ENCODE assay signal across 17 cellular contexts in the genomic region with DNA sequence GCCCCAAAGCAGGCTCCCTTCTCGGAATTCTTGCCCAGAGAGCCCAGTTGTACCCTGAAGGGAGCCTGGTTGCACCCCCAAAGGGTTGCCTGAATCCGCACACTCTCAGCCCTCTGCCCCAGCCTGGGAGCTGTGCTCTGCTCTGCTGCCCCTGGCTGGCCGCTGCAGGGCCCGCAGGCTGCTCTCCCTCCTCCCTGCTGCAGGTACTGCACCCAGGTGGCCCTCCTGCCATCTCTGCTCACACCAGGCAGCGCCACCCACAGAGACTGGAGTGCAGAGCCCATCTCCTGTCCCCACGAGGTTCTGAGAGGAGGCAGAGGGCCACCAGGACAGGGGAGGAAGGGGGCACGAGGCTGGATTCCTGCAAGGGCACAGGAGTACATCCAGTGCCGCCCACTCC.
DNase-seq lines count a peak whose midpoint lies in the region; ATAC-seq, FAIRE-seq and TF ChIP-seq lines count a peak whose summit lies in the region.
"Had no signal": no experiment of that assay in that cellular context is flagged by ENCODE, and none has a peak within 500 bp of the region (broad histone marks: within the 10 kb centered on the region; RNA-seq: fewer than 3 reads in every experiment).

No MANE protein-coding gene starts in this region.

- peak; percentile 11 to 38 for ATAC-seq in natural killer cell treated with Interleukin-12 subunit alpha and Interleukin-12 subunit beta and Interleukin-15 and Interleukin-18, amount 100 ng/mL, for 72 hours
- ATAC-seq in natural killer cell, result no peak
- ATAC-seq: gastrocnemius medialis had no signal

- no peak overlapping the region for H3K4me3 Mint-ChIP-seq in natural killer cell treated with Interleukin-12 subunit alpha and Interleukin-12 subunit beta and Interleukin-15 and Interleukin-18, amount 100 ng/mL, for 72 hours
- no peak overlapping the region for H3K4me3 Mint-ChIP-seq in natural killer cell
- H3K4me3 Mint-ChIP-seq: HFFc6 had no signal

- H3K27ac ChIP-seq in VCaP, result peak overlapping the region; percentile 92
- H3K27ac ChIP-seq: gastrocnemius medialis had no signal

- H3K27me3 Mint-ChIP-seq in natural killer cell treated with Interleukin-12 subunit alpha and Interleukin-12 subunit beta and Interleukin-15 and Interleukin-18, amount 100 ng/mL, for 72 hours, result peaks cover 17 to 25% of the 10 kb centered on the region in 2 donors
- H3K27me3 Mint-ChIP-seq in natural killer cell (ENCODE audit: low read depth in 2 of 2), result peaks cover 0 to 32% of the 10 kb centered on the region in 2 donors

- H3K36me3 Mint-ChIP-seq in natural killer cell treated with Interleukin-12 subunit alpha and Interleukin-12 subunit beta and Interleukin-15 and Interleukin-18, amount 100 ng/mL, for 72 hours, result no peaks in the 10 kb centered on the region
- H3K36me3 Mint-ChIP-seq in natural killer cell, result no peaks in the 10 kb centered on the region

- DNase-seq in natural killer cell treated with Interleukin-12 subunit alpha and Interleukin-12 subunit beta and Interleukin-15 and Interleukin-18, amount 100 ng/mL, for 72 hours (ENCODE audit: low spot score), result no peak
- DNase-seq in natural killer cell (no peak), left kidney (ENCODE audit: low read depth, low spot score) (peak; percentile 58), GM19239 (ENCODE audit: insufficient read length, low spot score) (no peak), GDM1 (lab: John Stamatoyannopoulos, UW) (no peak), globus pallidus (ENCODE audit: low spot score) (no peak)
- no peak for DNase-seq in central memory CD4-positive, alpha-beta T cell
- DNase-seq: activated gamma-delta T cell; gastrocnemius medialis; HFFc6; NCI-H1105; NCI-H2227 treated with DMSO at 0.1 percent for 48 hours; OCI-M1; stimulated activated naive CD4-positive, alpha-beta T cell had no signal

- intact Hi-C loops in natural killer cell (cut with micrococcal nuclease), result no loop called here

- H3K27ac Mint-ChIP-seq in natural killer cell treated with Interleukin-12 subunit alpha and Interleukin-12 subunit beta and Interleukin-15 and Interleukin-18, amount 100 ng/mL, for 72 hours, result no peak overlapping the region
- H3K27ac Mint-ChIP-seq in natural killer cell, result no peak overlapping the region
- H3K27ac Mint-ChIP-seq: HFFc6 had no signal

- FAIRE-seq in GM19239 (lab: Jason Lieb, UNC), result no peak
- FAIRE-seq: colon, endothelial cell of umbilical vein had no signal

- TF ChIP-seq CTCF in natural killer cell (IDR thresholded peaks at IDR 0.05) (no peak), VCaP (conservative IDR thresholded peaks at IDR 0.05) (peak; percentile 71)

- H3K4me1 Mint-ChIP-seq in natural killer cell treated with Interleukin-12 subunit alpha and Interleukin-12 subunit beta and Interleukin-15 and Interleukin-18, amount 100 ng/mL, for 72 hours (ENCODE audit: low read depth in 2 of 2), result no peaks in the 10 kb centered on the region
- H3K4me1 Mint-ChIP-seq in natural killer cell, result no peaks in the 10 kb centered on the region

- H3K9me3 Mint-ChIP-seq in natural killer cell treated with Interleukin-12 subunit alpha and Interleukin-12 subunit beta and Interleukin-15 and Interleukin-18, amount 100 ng/mL, for 72 hours, result no peaks in the 10 kb centered on the region
- no peaks in the 10 kb centered on the region for H3K9me3 Mint-ChIP-seq in natural killer cell
- H3K9me3 Mint-ChIP-seq: HFFc6 had no signal

Comparison
In these comparisons a context has a peak if more than half of its experiments do, and no peak if none do; other contexts are left out.
1. ATAC-seq: peak in natural killer cell treated with Interleukin-12 subunit alpha and Interleukin-12 subunit beta and Interleukin-15 and Interleukin-18, amount 100 ng/mL, for 72 hours (2 of 2); none in natural killer cell (0 of 3).